In genomic region chr21:39647476-39647875, GRCh38 we compare ENCODE assay signal across 13 cellular contexts. TPM values are rescaled to one million over a fixed set of nuclear protein-coding genes. Genes with fewer than 3 reads are reported as not detected.
DNase-seq lines count a peak whose midpoint lies in the region; TF ChIP-seq lines count a peak whose summit lies in the region.
"Had no signal": no experiment of that assay in that cellular context is flagged by ENCODE, and none has a peak within 500 bp of the region (broad histone marks: within the 10 kb centered on the region; RNA-seq: fewer than 3 reads in every experiment).

No MANE protein-coding gene starts in this region.

- H3F3A ChIP-seq in smooth muscle cell (ENCODE audit: low read depth), result no peaks in the 10 kb centered on the region

- peak overlapping the region; percentile 55 for H3K4me2 ChIP-seq in smooth muscle cell

- no peaks in the 10 kb centered on the region for H3K36me3 ChIP-seq in SJSA1
- H3K36me3 ChIP-seq in smooth muscle cell (ENCODE audit: low read depth), result no peaks in the 10 kb centered on the region
- H3K36me3 ChIP-seq: tibial nerve had no signal

- no peak overlapping the region for H2AFZ ChIP-seq in smooth muscle cell (ENCODE audit: low read depth)

- TF ChIP-seq CTCF in HFF-Myc (IDR thresholded peaks at IDR 0.05; ENCODE audit: low read depth, low read length, missing control alignments), result no peak
- no peak for TF ChIP-seq CTCF in smooth muscle cell (IDR thresholded peaks at IDR 0.05; ENCODE audit: borderline replicate concordance, insufficient read depth, poor library complexity, severe bottlenecking)
- TF ChIP-seq CTCF in GM20000 (IDR thresholded peaks at IDR 0.05; ENCODE audit: extremely low read depth, missing control alignments), result no peak

- DNase-seq in HFF-Myc (ENCODE audit: extremely low read depth, low read depth) (peak; percentile 22), SJSA1 (ENCODE audit: low read depth in 1 of 2, low spot score in 2 of 2) (peak; percentile 75 to 77), epithelial cell of prostate (ENCODE audit: low read depth, low spot score) (peak; percentile 24), smooth muscle cell (lab: John Stamatoyannopoulos, UW; ENCODE audit: unreplicated experiment) (no peak), NOMO-1 treated with dmso at 0.1 percent for 144 hours (lab: John Stamatoyannopoulos, UW; ENCODE audit: unreplicated experiment) (no peak), GM20000 (ENCODE audit: low spot score) (no peak), NOMO-1 treated with DMSO at 0.1 percent for 48 hours (lab: John Stamatoyannopoulos, UW; ENCODE audit: unreplicated experiment) (no peak)
- DNase-seq in stimulated activated CD4-positive, alpha-beta T cell treated with anti-CD3 and anti-CD28 coated beads, Interleukin-1b, Interleukin-23, amount 100 ng/mL, for 48 hours, result no peak
- DNase-seq: activated CD4-positive, CD25-positive, alpha-beta regulatory T cell treated with anti-CD3 and anti-CD28 coated beads, Interleukin-2, amount 50 U/mL, for 72 hours; CD4-positive, CD25-positive, alpha-beta regulatory T cell; naive thymus-derived CD8-positive, alpha-beta T cell had no signal

- H3K4me3 ChIP-seq in HFF-Myc (replicated peaks; ENCODE audit: low read depth, low read length) (no peak overlapping the region), SJSA1 (no peak overlapping the region), smooth muscle cell (no peak overlapping the region)
- H3K4me3 ChIP-seq: tibial nerve had no signal

- H3K79me2 ChIP-seq in smooth muscle cell (ENCODE audit: low read depth), result no peaks in the 10 kb centered on the region

- WGBS in smooth muscle cell (ENCODE audit: low lambda C conversion rate), result 25% methylated on average over 6 of the region's 6 CpGs

- H3K27ac ChIP-seq in SJSA1 (peak overlapping the region; percentile 18), epithelial cell of prostate (no peak overlapping the region), smooth muscle cell (ENCODE audit: low read depth) (peak overlapping the region; percentile 22)
- H3K27ac ChIP-seq: tibial nerve had no signal

- H3K9me3 ChIP-seq in SJSA1 (replicated peaks), result no peaks in the 10 kb centered on the region
- H3K9me3 ChIP-seq in smooth muscle cell (replicated peaks; ENCODE audit: low read depth), result no peaks in the 10 kb centered on the region

- H3K9ac ChIP-seq in smooth muscle cell (ENCODE audit: low read depth), result no peak overlapping the region

- H3K27me3 ChIP-seq in SJSA1 (replicated peaks) (no peaks in the 10 kb centered on the region), smooth muscle cell (ENCODE audit: low read depth) (no peaks in the 10 kb centered on the region)
- H3K27me3 ChIP-seq: tibial nerve had no signal

- H3K4me1 ChIP-seq in SJSA1 (replicated peaks) (peaks cover 24% of the 10 kb centered on the region), smooth muscle cell (ENCODE audit: low read depth) (peaks cover 5% of the 10 kb centered on the region)
- H3K4me1 ChIP-seq: tibial nerve had no signal

- no peaks in the 10 kb centered on the region for H4K20me1 ChIP-seq in smooth muscle cell (ENCODE audit: low read depth)

RNA-seq across cellular contexts. Expression of gene B3GALT5, which starts 34.7 kb away (rescaled TPM):
- 0.76 and 1.2 TPM in 2 replicates for total RNA-seq in SJSA1 (2014; rRNA removed; shearing (Covaris generic))
- total RNA-seq in smooth muscle cell, result 1.7 and 3.8 TPM in 2 replicates
- 0.73 and 1.3 TPM in 2 replicates for polyA plus RNA-seq in smooth muscle cell
- total RNA-seq: CD4-positive, CD25-positive, alpha-beta regulatory T cell; naive thymus-derived CD8-positive, alpha-beta T cell; OCI-LY7; tibial nerve had no signal
- polyA plus RNA-seq: CD4-positive, CD25-positive, alpha-beta regulatory T cell; naive thymus-derived CD8-positive, alpha-beta T cell had no signal

Comparison
In these comparisons a context has a peak if more than half of its experiments do, and no peak if none do; other contexts are left out.
1. DNase-seq: peak in HFF-Myc (single experiment), SJSA1 (2 of 2) and epithelial cell of prostate (single experiment); none in smooth muscle cell (single experiment), stimulated activated CD4-positive, alpha-beta T cell treated with anti-CD3 and anti-CD28 coated beads, Interleukin-1b, Interleukin-23, amount 100 ng/mL, for 48 hours (single experiment), NOMO-1 treated with dmso at 0.1 percent for 144 hours (single experiment), GM20000 (single experiment) and NOMO-1 treated with DMSO at 0.1 percent for 48 hours (single experiment).